Comparison of ENCODE assay signal across 33 cellular contexts in the genomic region with DNA sequence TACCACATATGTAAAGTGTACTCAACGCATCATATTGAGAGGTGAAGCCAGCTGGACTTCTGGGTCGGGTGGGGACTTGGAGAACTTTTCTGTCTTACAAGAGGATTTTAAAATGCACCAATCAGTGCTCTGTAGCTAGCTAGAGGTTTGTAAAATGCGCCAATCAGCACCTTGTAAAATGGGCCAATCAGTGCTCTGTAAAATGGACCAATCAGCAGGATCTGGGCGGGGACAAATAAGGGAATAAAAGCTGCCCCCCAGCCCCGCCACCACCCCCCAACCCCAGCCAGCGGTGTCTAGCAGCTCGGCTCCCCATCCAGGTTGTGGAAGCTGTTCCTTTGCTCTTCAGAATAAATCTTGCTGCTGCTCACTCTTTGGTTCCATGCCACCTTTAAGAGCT. TPM values are rescaled to one million over a fixed set of nuclear protein-coding genes. Genes with fewer than 3 reads are reported as not detected.
"Had no signal": no experiment of that assay in that cellular context is flagged by ENCODE, and none has a peak within 500 bp of the region (broad histone marks: within the 10 kb centered on the region; RNA-seq: fewer than 3 reads in every experiment).

No MANE protein-coding gene starts in this region.

- H3K4me1 Mint-ChIP-seq: brain had no signal

- H3K9me3 Mint-ChIP-seq: activated naive CD4-positive, alpha-beta T cell treated with anti-CD3 and anti-CD28 coated beads, Interleukin-2, amount 50 U/mL, for 24 hours; activated T-cell treated with anti-CD3 and anti-CD28 coated beads, Interleukin-2, amount 50 U/mL, for 24 hours; activated T-helper 2 cell treated with anti-CD3 and anti-CD28 coated beads, Interferon-gamma antibody, Interleukin-2, Interleukin-4, amounts not matched to agents 10 μg/mL and 5 μg/mL and 100 μg/mL, durations not matched to agents 14 hours and 24 hours and 36 hours; brain; T-cell had no signal

- H3K36me3 Mint-ChIP-seq: activated naive CD4-positive, alpha-beta T cell treated with anti-CD3 and anti-CD28 coated beads, Interleukin-2, amount 50 U/mL, for 24 hours; T-cell had no signal

- H3K4me3 Mint-ChIP-seq: activated CD4-positive, alpha-beta T cell treated with anti-CD3 and anti-CD28 coated beads for 36 hours; activated CD4-positive, alpha-beta T cell treated with anti-CD3 and anti-CD28 coated beads, Interleukin-2, amount 10 ng/mL, durations not matched to agents 7 days and 5 days; activated naive CD4-positive, alpha-beta T cell treated with anti-CD3 and anti-CD28 coated beads, Interleukin-2, amount 50 U/mL, for 24 hours; brain; T-helper 17 cell had no signal

- H3K4me3 ChIP-seq: PC-9 had no signal

- ATAC-seq: SK-N-SH treated with all-trans-retinoic acid at 6 μM for 48 hours had no signal

- H3K27me3 Mint-ChIP-seq: activated CD4-positive, alpha-beta T cell treated with anti-CD3 and anti-CD28 coated beads for 36 hours; activated CD4-positive, alpha-beta T cell treated with anti-CD3 and anti-CD28 coated beads, Interleukin-2, amount 10 ng/mL, durations not matched to agents 7 days and 5 days; activated naive CD4-positive, alpha-beta T cell treated with anti-CD3 and anti-CD28 coated beads, Interleukin-2, amount 50 U/mL, for 24 hours; activated T-cell treated with anti-CD3 and anti-CD28 coated beads, Interleukin-2, amount 50 U/mL, for 24 hours; brain; T-cell; T-helper 17 cell had no signal

- H3K27ac ChIP-seq: KMS-11, PC-9, RWPE1 had no signal

- H3K27ac Mint-ChIP-seq: activated naive CD4-positive, alpha-beta T cell treated with anti-CD3 and anti-CD28 coated beads, Interleukin-2, amount 50 U/mL, for 24 hours; activated T-cell treated with anti-CD3 and anti-CD28 coated beads, Interleukin-2, amount 50 U/mL, for 24 hours; brain; T-helper 17 cell had no signal

- DNase-seq: activated CD4-positive, alpha-beta T cell treated with anti-CD3 and anti-CD28 coated beads for 36 hours; activated CD4-positive, alpha-beta T cell treated with anti-CD3 and anti-CD28 coated beads, Interleukin-2, amount 10 ng/mL, durations not matched to agents 7 days and 5 days; activated CD4-positive, alpha-beta T cell treated with anti-CD3 and anti-CD28 coated beads, Interleukin-2, amount 50 U/mL, for 48 hours; activated CD8-positive, alpha-beta T cell treated with anti-CD3 and anti-CD28 coated beads, Interleukin-2, amount 10 ng/mL, durations not matched to agents 7 days and 5 days; activated gamma-delta T cell; activated naive CD4-positive, alpha-beta T cell treated with Interleukin-2 at 50 U/mL for 16 hours; activated T-cell treated with anti-CD3 and anti-CD28 coated beads, Interleukin-2, amount 50 U/mL, for 24 hours; cerebellar nuclear complex; NCI-H1105; NCI-H1417 treated with DMSO at 0.1 percent for 48 hours; NCI-H187 treated with DMSO at 0.1 percent for 48 hours; NCI-H2081; NCI-H226; NCI-H446 treated with DMSO at 0.1 percent for 48 hours; NCI-H524; NCI-H69; NCI-H82; PC-9; T-cell; T-helper 17 cell; T1000 had no signal

RNA-seq across cellular contexts. Expression of gene PHGR1, which starts 48.5 kb away (rescaled TPM):
- total RNA-seq: activated CD4-positive, alpha-beta T cell treated with anti-CD3 and anti-CD28 coated beads for 36 hours; activated CD4-positive, alpha-beta T cell treated with anti-CD3 and anti-CD28 coated beads, Interleukin-2, amount 10 ng/mL, durations not matched to agents 7 days and 5 days; activated CD8-positive, alpha-beta T cell treated with anti-CD3 and anti-CD28 coated beads, Interleukin-2, amount 10 ng/mL, durations not matched to agents 7 days and 5 days; activated T-helper 2 cell treated with anti-CD3 and anti-CD28 coated beads, Interferon-gamma antibody, Interleukin-2, Interleukin-4, amounts not matched to agents 10 μg/mL and 5 μg/mL and 100 μg/mL, durations not matched to agents 14 hours and 24 hours and 36 hours; bronchial epithelial cell; LHCN-M2; M059J; OCI-LY7; PC-9; Right ventricle myocardium inferior; SK-MEL-5; T-helper 17 cell had no signal
